ENCODE assay signal across 25 cellular contexts in genomic region chr1:209621329-209621728, GRCh38. TPM values are rescaled to one million over a fixed set of nuclear protein-coding genes. Genes with fewer than 3 reads are reported as not detected.
A peak's percentile ranks its signal among the peaks of the same experiment; 100 is the strongest.
DNase-seq lines count a peak whose midpoint lies in the region; ATAC-seq, FAIRE-seq and TF ChIP-seq lines count a peak whose summit lies in the region.
"Had no signal": no experiment of that assay in that cellular context is flagged by ENCODE, and none has a peak within 500 bp of the region (broad histone marks: within the 10 kb centered on the region; RNA-seq: fewer than 3 reads in every experiment).

No MANE protein-coding gene starts in this region.

- H3K4me1 Mint-ChIP-seq in brain = peaks cover 80% of the 10 kb centered on the region
- peaks cover 7% of the 10 kb centered on the region for H3K4me1 Mint-ChIP-seq in stimulated activated memory B cell treated with anti-CD40 and anti-IgM and Interleukin-4, amounts not matched to agents 10 μg/mL and 1 μg/mL and 100 μg/mL, for 72 hours
- H3K4me1 Mint-ChIP-seq: activated CD4-positive, alpha-beta T cell treated with anti-CD3 and anti-CD28 coated beads, Interleukin-2, amount 10 ng/mL, durations not matched to agents 24 days and 14 days had no signal

- ATAC-seq in pancreas = peak in 3 of 4 donors; percentile 33 to 67 (median 42)
- ATAC-seq in GM19463 (IDR thresholded peaks at IDR 0.05; ENCODE audit: unreplicated experiment) = no peak
- no peak for ATAC-seq in stimulated activated memory B cell treated with anti-CD40 and anti-IgM and Interleukin-4, amounts not matched to agents 10 μg/mL and 1 μg/mL and 100 μg/mL, for 72 hours

- H3K4me3 Mint-ChIP-seq in brain = no peak overlapping the region
- no peak overlapping the region for H3K4me3 Mint-ChIP-seq in stimulated activated memory B cell treated with anti-CD40 and anti-IgM and Interleukin-4, amounts not matched to agents 10 μg/mL and 1 μg/mL and 100 μg/mL, for 72 hours
- H3K4me3 Mint-ChIP-seq: activated CD4-positive, alpha-beta T cell treated with anti-CD3 and anti-CD28 coated beads, Interleukin-2, amount 10 ng/mL, durations not matched to agents 24 days and 14 days had no signal

- FAIRE-seq in pancreas (lab: Jason Lieb, UNC) = no peak
- FAIRE-seq: G401.6, H54, RCC 7860, TTC549 had no signal

- H3K9me3 ChIP-seq in pancreas = no peaks in the 10 kb centered on the region
- H3K9me3 ChIP-seq: BE2C had no signal

- TF ChIP-seq CTCF in brain (conservative IDR thresholded peaks at IDR 0.05) (no peak), pancreas (IDR thresholded peaks at IDR 0.05) (no peak)

- peaks cover 2% of the 10 kb centered on the region for H3K27me3 Mint-ChIP-seq in brain
- peaks cover 38% of the 10 kb centered on the region for H3K27me3 Mint-ChIP-seq in stimulated activated memory B cell treated with anti-CD40 and anti-IgM and Interleukin-4, amounts not matched to agents 10 μg/mL and 1 μg/mL and 100 μg/mL, for 72 hours
- H3K27me3 Mint-ChIP-seq: activated CD4-positive, alpha-beta T cell treated with anti-CD3 and anti-CD28 coated beads, Interleukin-2, amount 10 ng/mL, durations not matched to agents 24 days and 14 days had no signal

- H3K27me3 ChIP-seq in pancreas = no peaks in the 10 kb centered on the region
- H3K27me3 ChIP-seq: BE2C, cardiac muscle cell had no signal

- no peaks in the 10 kb centered on the region for H3K4me1 ChIP-seq in pancreas
- H3K4me1 ChIP-seq: BE2C had no signal

- H3K36me3 ChIP-seq in pancreas = no peaks in the 10 kb centered on the region
- H3K36me3 ChIP-seq: BE2C, cardiac muscle cell had no signal

- peak overlapping the region in 4 of 5 experiments; percentile 9 to 92 (median 72) for H3K27ac Mint-ChIP-seq in brain
- no peak overlapping the region for H3K27ac Mint-ChIP-seq in stimulated activated memory B cell treated with anti-CD40 and anti-IgM and Interleukin-4, amounts not matched to agents 10 μg/mL and 1 μg/mL and 100 μg/mL, for 72 hours
- H3K27ac Mint-ChIP-seq: activated CD4-positive, alpha-beta T cell treated with anti-CD3 and anti-CD28 coated beads, Interleukin-2, amount 10 ng/mL, durations not matched to agents 24 days and 14 days had no signal

- peaks cover 2% of the 10 kb centered on the region for H3K36me3 Mint-ChIP-seq in brain
- no peaks in the 10 kb centered on the region for H3K36me3 Mint-ChIP-seq in stimulated activated memory B cell treated with anti-CD40 and anti-IgM and Interleukin-4, amounts not matched to agents 10 μg/mL and 1 μg/mL and 100 μg/mL, for 72 hours

- peak; percentile 25 for DNase-seq in NCI-H2029 (lab: John Stamatoyannopoulos, UW)
- DNase-seq in NCI-H2029 treated with DMSO at 0.1 percent for 48 hours (lab: John Stamatoyannopoulos, UW) = no peak
- peak; percentile 58 for DNase-seq in NCI-H1048 (lab: John Stamatoyannopoulos, UW)
- DNase-seq in pancreas = peak in 2 of 6 donors; percentile 32 to 39
- DNase-seq in mesenteric fat pad (ENCODE audit: low spot score) = no peak
- DNase-seq: activated CD4-positive, alpha-beta T cell treated with anti-CD3 and anti-CD28 coated beads, Interleukin-2, amount 10 ng/mL, durations not matched to agents 24 days and 14 days; activated effector memory CD4-positive, alpha-beta T cell treated with Interleukin-2 at 50 U/mL for 16 hours; BE2C; Karpas-422; NCI-H1436; NCI-H345; NK-92 treated with Interleukin-12 subunit alpha and Interleukin-12 subunit beta, amount 100 ng/mL, for 24 hours; SW 1271 had no signal

- peaks cover 0 to 3% (median 0%) of the 10 kb centered on the region in 5 experiments for H3K9me3 Mint-ChIP-seq in brain
- H3K9me3 Mint-ChIP-seq in stimulated activated memory B cell treated with anti-CD40 and anti-IgM and Interleukin-4, amounts not matched to agents 10 μg/mL and 1 μg/mL and 100 μg/mL, for 72 hours = no peaks in the 10 kb centered on the region
- H3K9me3 Mint-ChIP-seq: activated CD4-positive, alpha-beta T cell treated with anti-CD3 and anti-CD28 coated beads, Interleukin-2, amount 10 ng/mL, durations not matched to agents 24 days and 14 days had no signal

- H3K4me3 ChIP-seq in pancreas = no peak overlapping the region
- H3K4me3 ChIP-seq: cardiac muscle cell had no signal

- intact Hi-C loops in pancreas (cut with DNase I) = no loop called here

- H3K27ac ChIP-seq in pancreas = no peak overlapping the region
- H3K27ac ChIP-seq: cardiac muscle cell had no signal

- 32 to 34% methylated on average over 4 of the region's 4 CpGs for WGBS in pancreas, 2 donors

RNA-seq across cellular contexts. Expression of gene LAMB3, which starts 30.9 kb away (rescaled TPM):
- 1.7 TPM for polyA plus RNA-seq in brain (ENCODE audit: insufficient read depth, low read depth, low replicate concordance)
- total RNA-seq in pancreas = 10 to 100 TPM in 2 of 6 donors, 1 to 10 TPM in 4; 2.7 to 25.8 (median 4.9) TPM
- polyA plus RNA-seq in pancreas = 1 to 10 TPM; 1.4 to 2.2 TPM
- total RNA-seq in mesenteric fat pad = 35.6 TPM

RNA-seq across cellular contexts. Expression of gene CAMK1G, which starts 37.8 kb away (rescaled TPM):
- polyA plus RNA-seq in brain (ENCODE audit: insufficient read depth, low read depth, low replicate concordance) (16.7 TPM), pancreas (1 to 10 TPM in 1 of 2 donors, under 1 TPM in 1; 0.11 to 1.2 TPM)
- total RNA-seq in pancreas (under 1 TPM in 4 of 6 donors, not detected in 2; 0.06 to 0.52 (median 0.21) TPM), mesenteric fat pad (not detected)
- total RNA-seq: A172, esophagus mucosa, HT1080, myocyte had no signal

RNA-seq across cellular contexts. Expression of gene G0S2, which starts 53.9 kb away (rescaled TPM):
- polyA plus RNA-seq in brain (ENCODE audit: insufficient read depth, low read depth, low replicate concordance) (3.5 TPM), pancreas (10 to 100 TPM; 17.4 to 18.7 TPM)
- total RNA-seq in pancreas (10 to 100 TPM in 3 of 6 donors, 1 to 10 TPM in 3; 2.9 to 69.8 (median 11.2) TPM), mesenteric fat pad (2,798 TPM)
- total RNA-seq: A172, HT1080 had no signal

Comparison
In these comparisons a context has a peak if more than half of its experiments do, and no peak if none do; other contexts are left out.
1. DNase-seq: peak in NCI-H2029 (single experiment) and NCI-H1048 (single experiment); none in NCI-H2029 treated with DMSO at 0.1 percent for 48 hours (single experiment) and mesenteric fat pad (single experiment).
2. ATAC-seq: peak in pancreas (3 of 4); none in GM19463 (single experiment) and stimulated activated memory B cell treated with anti-CD40 and anti-IgM and Interleukin-4, amounts not matched to agents 10 μg/mL and 1 μg/mL and 100 μg/mL, for 72 hours (single experiment).
3. RNA of gene G0S2, which starts 53.9 kb away (total RNA-seq): 2,798 TPM in mesenteric fat pad (single experiment); 2.9 to 69.8 TPM in pancreas; every median in the first group is over 10 times any median in the second.